ENCODE assay signal across 8 cellular contexts in genomic region chr19:47231215-47232054, GRCh38. TPM values are rescaled to one million over a fixed set of nuclear protein-coding genes. Genes with fewer than 3 reads are reported as not detected.
DNase-seq lines count a peak whose midpoint lies in the region; ATAC-seq and TF ChIP-seq lines count a peak whose summit lies in the region.

No MANE protein-coding gene starts in this region.

- no peak for TF ChIP-seq CTCF in HFF-Myc (IDR thresholded peaks at IDR 0.05; ENCODE audit: low read depth, low read length, missing control alignments)

- H3K27ac Mint-ChIP-seq in effector memory CD8-positive, alpha-beta T cell = peak overlapping the region; percentile 74 to 85
- H3K27ac Mint-ChIP-seq in memory B cell = peak overlapping the region; percentile 24

- peak overlapping the region; percentile 71 to 73 for H3K4me3 Mint-ChIP-seq in effector memory CD8-positive, alpha-beta T cell
- peak overlapping the region; percentile 74 for H3K4me3 Mint-ChIP-seq in memory B cell

- H3K4me3 ChIP-seq in HFF-Myc (replicated peaks; ENCODE audit: low read depth, low read length) = peak overlapping the region; percentile 70

- DNase-seq in G401 (ENCODE audit: low spot score) (peak; percentile 80), HFF-Myc (ENCODE audit: extremely low read depth, low read depth) (peak; percentile 66), NCI-H748 treated with DMSO at 0.1 percent for 48 hours (lab: John Stamatoyannopoulos, UW) (peak; percentile 55), memory B cell (ENCODE audit: low spot score in 2 of 2) (peak; percentile 87 to 89)
- DNase-seq in activated CD8-positive, alpha-beta memory T cell treated with anti-CD3 and anti-CD28 coated beads for 24 hours = peak; percentile 94
- DNase-seq in effector memory CD8-positive, alpha-beta T cell = peak; percentile 90 to 92 (median 90)
- DNase-seq in stimulated activated CD8-positive, alpha-beta memory T cell treated with anti-CD3 and anti-CD28 coated beads, Interleukin-12 subunit alpha, Interleukin-12 subunit beta, amount 100 ng/mL, for 1 hour (ENCODE audit: low read depth) = peak; percentile 83

- H3K27me3 Mint-ChIP-seq in effector memory CD8-positive, alpha-beta T cell = no peaks in the 10 kb centered on the region
- H3K27me3 Mint-ChIP-seq in memory B cell = no peaks in the 10 kb centered on the region

- no peaks in the 10 kb centered on the region for H3K9me3 Mint-ChIP-seq in effector memory CD8-positive, alpha-beta T cell
- no peaks in the 10 kb centered on the region for H3K9me3 Mint-ChIP-seq in memory B cell

- H3K36me3 Mint-ChIP-seq in effector memory CD8-positive, alpha-beta T cell (ENCODE audit: insufficient read depth) = peaks cover 26% of the 10 kb centered on the region
- no peaks in the 10 kb centered on the region for H3K36me3 Mint-ChIP-seq in memory B cell

- peak; percentile 60 for ATAC-seq in effector memory CD8-positive, alpha-beta T cell (replicated peaks)
- peak; percentile 63 for ATAC-seq in memory B cell (ENCODE audit: low read depth)
- no peak for ATAC-seq in GM18873 (IDR thresholded peaks at IDR 0.05; ENCODE audit: low FRiP score, unreplicated experiment)

- in situ Hi-C loops in G401 (cut with HindIII; ENCODE audit: low sequenced_read_pairs) = no loop called here

- peaks cover 19 to 26% of the 10 kb centered on the region in 2 donors for H3K4me1 Mint-ChIP-seq in effector memory CD8-positive, alpha-beta T cell (ENCODE audit: low read depth in 2 of 2)
- peaks cover 14% of the 10 kb centered on the region for H3K4me1 Mint-ChIP-seq in memory B cell

RNA-seq across cellular contexts. Expression of gene BBC3, which starts 0.4 kb away (rescaled TPM):
- 38.6 and 66.3 TPM in 2 replicates for total RNA-seq in G401 (2014; rRNA removed; shearing (Covaris generic))

RNA-seq across cellular contexts. Expression of gene CCDC9, which starts 24.9 kb away (rescaled TPM):
- total RNA-seq in G401 (2014; rRNA removed; shearing (Covaris generic)) = 16.5 and 22.2 TPM in 2 replicates

RNA-seq across cellular contexts. Expression of gene INAFM1, which starts 43.2 kb away (rescaled TPM):
- total RNA-seq in G401 (2014; rRNA removed; shearing (Covaris generic)) = 7.0 and 11.0 TPM in 2 replicates
